Comparison of ENCODE assay signal across 9 cellular contexts in genomic region chr15:89408512-89409183, GRCh38.
DNase-seq lines count a peak whose midpoint lies in the region; ATAC-seq and TF ChIP-seq lines count a peak whose summit lies in the region.
"Had no signal": no experiment of that assay in that cellular context is flagged by ENCODE, and none has a peak within 500 bp of the region (broad histone marks: within the 10 kb centered on the region; RNA-seq: fewer than 3 reads in every experiment).

No MANE protein-coding gene starts in this region.

- H3K9me3 Mint-ChIP-seq in activated naive CD4-positive, alpha-beta T cell treated with anti-CD3 and anti-CD28 coated beads for 36 hours: no peaks in the 10 kb centered on the region

- no peak overlapping the region for H2AFZ ChIP-seq in OCI-LY7 (ENCODE audit: low read length)

- H3K36me3 ChIP-seq in mucosa of rectum (ENCODE audit: control insufficient read depth in 2 of 2, insufficient read depth in 2 of 2, low read length in 2 of 2) (no peaks in the 10 kb centered on the region), tibial nerve (no peaks in the 10 kb centered on the region), OCI-LY7 (ENCODE audit: insufficient read depth, low read length) (no peaks in the 10 kb centered on the region)
- H3K36me3 ChIP-seq: BLaER1 had no signal

- no peak overlapping the region for H3K9ac ChIP-seq in mucosa of rectum (ENCODE audit: low read depth in 1 of 2, low read length in 2 of 2)
- H3K9ac ChIP-seq: BLaER1 had no signal

- no peak overlapping the region for H3K27ac ChIP-seq in mucosa of rectum (ENCODE audit: low read depth in 2 of 2, low read length in 2 of 2)
- H3K27ac ChIP-seq in tibial nerve: no peak overlapping the region
- H3K27ac ChIP-seq in OCI-LY7 (ENCODE audit: low read depth, low read length, poor library complexity, severe bottlenecking): no peak overlapping the region
- H3K27ac ChIP-seq: BLaER1 had no signal

- no peaks in the 10 kb centered on the region for H3K36me3 Mint-ChIP-seq in activated naive CD4-positive, alpha-beta T cell treated with anti-CD3 and anti-CD28 coated beads for 36 hours (ENCODE audit: low read depth)

- H3K9me3 ChIP-seq in mucosa of rectum (ENCODE audit: control insufficient read depth in 2 of 2, low read length in 2 of 2) (no peaks in the 10 kb centered on the region), tibial nerve (no peaks in the 10 kb centered on the region), OCI-LY7 (ENCODE audit: low read length) (no peaks in the 10 kb centered on the region)

- intact Hi-C loops in activated naive CD4-positive, alpha-beta T cell treated with anti-CD3 and anti-CD28 coated beads for 36 hours (cut with micrococcal nuclease): no loop called here
- intact Hi-C loops in OCI-LY7 (cut with micrococcal nuclease; ENCODE audit: unreplicated experiment): no loop called here

- no peaks in the 10 kb centered on the region for H3K79me2 ChIP-seq in OCI-LY7 (ENCODE audit: insufficient read depth, low read depth, low read length)

- TF ChIP-seq CTCF in choroid plexus epithelial cell (conservative IDR thresholded peaks at IDR 0.05; ENCODE audit: low read depth, low read length) (no peak), tibial nerve (IDR thresholded peaks at IDR 0.05) (no peak), OCI-LY7 (conservative IDR thresholded peaks at IDR 0.05; ENCODE audit: low read length) (no peak)

- H3K4me2 ChIP-seq in OCI-LY7 (ENCODE audit: low read length): no peak overlapping the region
- H3K4me2 ChIP-seq: BLaER1 had no signal

- no peak for ATAC-seq in HG03175 (IDR thresholded peaks at IDR 0.05; ENCODE audit: unreplicated experiment)

- WGBS in tibial nerve, 2 donors: 5 to 6% methylated on average over 32 of the region's 32 CpGs

- H3K27me3 ChIP-seq in mucosa of rectum (ENCODE audit: control insufficient read depth in 2 of 2, insufficient read depth in 2 of 2, low read length in 2 of 2) (peaks cover 86 to 90% of the 10 kb centered on the region in 2 donors), tibial nerve (peaks cover 6 to 100% of the 10 kb centered on the region in 2 donors)

- H3K4me3 ChIP-seq in choroid plexus epithelial cell (ENCODE audit: low read depth, low read length): peak overlapping the region; percentile 37
- H3K4me3 ChIP-seq in mucosa of rectum (ENCODE audit: low read length in 2 of 2): peak overlapping the region; percentile 27 to 67
- peak overlapping the region in 3 of 4 donors; percentile 8 to 31 (median 28) for H3K4me3 ChIP-seq in tibial nerve
- H3K4me3 ChIP-seq in OCI-LY7 (ENCODE audit: low read depth, low read length, poor library complexity, severe bottlenecking): no peak overlapping the region

- peaks cover 97% of the 10 kb centered on the region for H3K27me3 Mint-ChIP-seq in activated naive CD4-positive, alpha-beta T cell treated with anti-CD3 and anti-CD28 coated beads for 36 hours (ENCODE audit: low read depth)

- H3K9me2 ChIP-seq in OCI-LY7 (ENCODE audit: insufficient read depth, low read length): no peaks in the 10 kb centered on the region

- peaks cover 55% of the 10 kb centered on the region for H3K4me1 Mint-ChIP-seq in activated naive CD4-positive, alpha-beta T cell treated with anti-CD3 and anti-CD28 coated beads for 36 hours (ENCODE audit: low read depth)

- peaks cover 2 to 7% of the 10 kb centered on the region in 2 donors for H3K4me1 ChIP-seq in mucosa of rectum (ENCODE audit: control insufficient read depth in 2 of 2, insufficient read depth in 2 of 2, low read length in 2 of 2)
- peaks cover 0 to 53% (median 25%) of the 10 kb centered on the region in 4 donors for H3K4me1 ChIP-seq in tibial nerve
- no peaks in the 10 kb centered on the region for H3K4me1 ChIP-seq in OCI-LY7 (ENCODE audit: insufficient read depth, low read length, poor library complexity, severe bottlenecking)
- H3K4me1 ChIP-seq: BLaER1 had no signal

- POLR2A ChIA-PET in OCI-LY7 (lab: Charles Lee): no interaction called here

- H4K20me1 ChIP-seq in OCI-LY7 (ENCODE audit: insufficient read depth, low read length): no peaks in the 10 kb centered on the region

- no peak overlapping the region for H3K27ac Mint-ChIP-seq in activated naive CD4-positive, alpha-beta T cell treated with anti-CD3 and anti-CD28 coated beads for 36 hours

- no peak for DNase-seq in activated naive CD4-positive, alpha-beta T cell treated with anti-CD3 and anti-CD28 coated beads for 36 hours
- no peak for DNase-seq in activated naive CD4-positive, alpha-beta T cell (lab: John Stamatoyannopoulos, UW)
- DNase-seq in choroid plexus epithelial cell (ENCODE audit: low read depth) (peak; percentile 19), tibial nerve (ENCODE audit: low spot score in 2 of 2) (no peak), NCI-H2227 treated with DMSO at 0.1 percent for 48 hours (lab: John Stamatoyannopoulos, UW) (no peak), OCI-LY7 (ENCODE audit: low spot score) (no peak)

- no peak for TF ChIP-seq POLR2A in tibial nerve (IDR thresholded peaks at IDR 0.05)

- no TSS peak for BruUV-seq in OCI-LY7 (replicated peaks; lab: Mats Ljungman, UMichigan)

- CTCF ChIA-PET in activated naive CD4-positive, alpha-beta T cell treated with anti-CD3 and anti-CD28 coated beads for 36 hours (lab: Charles Lee): interaction anchor here (1.1 to 1.6 kb wide), 4 partner anchors 9 to 40 kb away, joined by 3 to 7 read pairs (median 4); no protein-coding TSS in a partner anchor
- CTCF ChIA-PET in OCI-LY7 (lab: Charles Lee; ENCODE audit: unreplicated experiment): no interaction called here

- peak overlapping the region; percentile 74 for H3K4me3 Mint-ChIP-seq in activated naive CD4-positive, alpha-beta T cell treated with anti-CD3 and anti-CD28 coated beads for 36 hours

- TF ChIP-seq EP300 in tibial nerve (IDR thresholded peaks at IDR 0.05): no peak
